Comparison of ENCODE assay signal across 8 cellular contexts in the genomic region with DNA sequence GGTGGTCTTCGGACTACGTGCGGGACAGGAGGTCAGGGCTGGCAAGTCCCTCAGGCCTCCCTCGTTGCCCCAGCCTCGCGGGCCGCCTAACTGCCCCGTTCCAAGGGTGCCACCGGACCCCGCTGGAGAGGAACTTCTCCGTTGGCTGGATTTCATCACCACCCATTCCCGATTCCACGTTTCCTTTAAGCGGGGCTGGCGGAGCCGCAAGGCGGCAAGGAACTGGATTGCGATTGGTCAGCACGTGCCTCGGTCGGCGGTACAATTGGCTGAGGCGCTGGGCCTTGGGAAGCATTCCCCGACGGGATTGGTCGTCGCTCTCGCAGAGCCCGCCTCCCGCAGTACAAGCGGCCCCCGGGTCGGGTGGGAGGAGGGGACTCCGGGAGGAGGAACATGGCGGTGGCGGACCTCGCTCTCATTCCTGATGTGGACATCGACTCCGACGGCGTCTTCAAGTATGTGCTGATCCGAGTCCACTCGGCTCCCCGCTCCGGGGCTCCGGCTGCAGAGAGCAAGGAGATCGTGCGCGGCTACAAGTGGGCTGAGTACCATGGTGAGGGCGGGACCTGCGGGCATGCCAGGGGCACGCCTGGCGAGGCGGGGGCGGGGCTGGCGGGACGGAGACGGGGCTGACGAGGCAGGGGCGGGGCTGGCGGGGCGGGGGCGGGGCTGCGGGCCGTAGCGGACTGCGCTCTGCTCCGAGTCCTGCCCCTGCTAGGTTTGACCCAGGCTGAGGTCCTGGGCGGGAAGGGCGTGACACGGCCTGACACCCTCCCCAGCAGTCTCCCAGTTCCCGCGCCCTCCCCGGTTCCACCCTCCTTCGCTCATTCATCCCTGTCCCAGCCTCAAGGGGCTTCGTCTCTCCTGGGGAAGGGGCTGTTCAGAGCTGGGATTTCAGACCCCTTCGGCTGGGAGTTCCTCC. TPM values are rescaled to one million over a fixed set of nuclear protein-coding genes. Genes with fewer than 3 reads are reported as not detected.
A peak's percentile ranks its signal among the peaks of the same experiment; 100 is the strongest.
DNase-seq lines count a peak whose midpoint lies in the region; ATAC-seq and TF ChIP-seq lines count a peak whose summit lies in the region.

A gene (plus strand): TSS at position 372 of the 922 bp plus-strand sequence. CDS start 22 bp downstream, at position 394.

- no peak for TF ChIP-seq EP300 in ovary (IDR thresholded peaks at IDR 0.05)

- peak within 1 kb of the TSS; percentile 70 for H3K4me3 ChIP-seq in GM12865 (ENCODE audit: low read depth, low read length)
- H3K4me3 ChIP-seq in ovary, result peak within 1 kb of the TSS; percentile 51
- peak within 1 kb of the TSS; percentile 54 to 79 (median 75) for H3K4me3 ChIP-seq in thyroid gland (replicated peaks in 1 of 3)

- H3K27ac ChIP-seq in ovary (peak within 1 kb of the TSS; percentile 33 to 86), thyroid gland (peak within 1 kb of the TSS; percentile 84 to 91 (median 88))

- no peak for TF ChIP-seq CTCF in GM12865 (IDR thresholded peaks at IDR 0.05; ENCODE audit: insufficient read depth, low read depth, low read length, missing control alignments)
- TF ChIP-seq CTCF in ovary (IDR thresholded peaks at IDR 0.05), result no peak
- no peak for TF ChIP-seq CTCF in thyroid gland (IDR thresholded peaks at IDR 0.05)

- peak; percentile 75 for ATAC-seq in HG02763 (IDR thresholded peaks at IDR 0.05; ENCODE audit: unreplicated experiment)
- peak; percentile 83 for ATAC-seq in activated naive CD8-positive, alpha-beta T cell treated with anti-CD3 and anti-CD28 coated beads, Interleukin-2, amount 50 U/mL, for 24 hours
- peak; percentile 87 for ATAC-seq in Right ventricle myocardium inferior

- peak within 1 kb of the TSS; percentile 88 for H3K27ac Mint-ChIP-seq in activated naive CD8-positive, alpha-beta T cell treated with anti-CD3 and anti-CD28 coated beads, Interleukin-2, amount 50 U/mL, for 24 hours

- WGBS in ovary, 3 donors, result 0% methylated on average over 47 to 77 of the region's 77 CpGs
- 0 to 1% methylated on average over 8 to 49 of the region's 77 CpGs for WGBS in thyroid gland, 2 donors

- no peaks in the 10 kb centered on the region for H3K9me3 Mint-ChIP-seq in activated naive CD8-positive, alpha-beta T cell treated with anti-CD3 and anti-CD28 coated beads, Interleukin-2, amount 50 U/mL, for 24 hours

- H3K4me1 Mint-ChIP-seq in activated naive CD8-positive, alpha-beta T cell treated with anti-CD3 and anti-CD28 coated beads, Interleukin-2, amount 50 U/mL, for 24 hours, result peaks cover 17% of the 10 kb centered on the region

- DNase-seq in GM12865 (ENCODE audit: low read depth) (peak; percentile 99), NCI-H1417 treated with DMSO at 0.1 percent for 48 hours (lab: John Stamatoyannopoulos, UW) (peak; percentile 98), SW480 (ENCODE audit: low spot score) (peak; percentile 99), Right ventricle myocardium inferior (ENCODE audit: missing footprints) (peak; percentile 99), ovary (peak; percentile 98 to 99 (median 99)), thyroid gland (peak; percentile 99)
- DNase-seq in activated naive CD8-positive, alpha-beta T cell treated with anti-CD3 and anti-CD28 coated beads, Interleukin-2, amount 50 U/mL, for 24 hours, result peak; percentile 97

- H3K9me3 ChIP-seq in ovary (no peaks in the 10 kb centered on the region), thyroid gland (no peaks in the 10 kb centered on the region)

- intact Hi-C loops in Right ventricle myocardium inferior (cut with DNase I) (loop anchor here (1.0 to 5.0 kb wide), 4 partner anchors 53 to 128 kb away; a partner anchor contains a TSS), ovary (cut with DNase I) (loop anchor here in 1 of 4 donors (5.0 to 10.0 kb wide), 3 partner anchors 54 to 183 kb away; a partner anchor contains a TSS), thyroid gland (cut with DNase I) (loop anchor here (5.0 to 10.0 kb wide), 2 partner anchors 93 to 186 kb away; a partner anchor contains a TSS)

- H3K27me3 Mint-ChIP-seq in activated naive CD8-positive, alpha-beta T cell treated with anti-CD3 and anti-CD28 coated beads, Interleukin-2, amount 50 U/mL, for 24 hours, result peaks cover 14% of the 10 kb centered on the region

- no peaks in the 10 kb centered on the region for H3K36me3 ChIP-seq in ovary
- H3K36me3 ChIP-seq in thyroid gland, result peaks cover 7 to 10% of the 10 kb centered on the region in 2 donors

- peak within 1 kb of the TSS; percentile 87 for H3K4me3 Mint-ChIP-seq in activated naive CD8-positive, alpha-beta T cell treated with anti-CD3 and anti-CD28 coated beads, Interleukin-2, amount 50 U/mL, for 24 hours

- no peaks in the 10 kb centered on the region for H3K36me3 Mint-ChIP-seq in activated naive CD8-positive, alpha-beta T cell treated with anti-CD3 and anti-CD28 coated beads, Interleukin-2, amount 50 U/mL, for 24 hours (ENCODE audit: low read depth)

- H3K4me1 ChIP-seq in ovary (ENCODE audit: insufficient read depth) (peaks cover 13% of the 10 kb centered on the region), thyroid gland (peaks cover 16 to 32% of the 10 kb centered on the region in 2 donors)

- H3K27me3 ChIP-seq in ovary (peaks cover 14% of the 10 kb centered on the region), thyroid gland (no peaks in the 10 kb centered on the region)

- TF ChIP-seq POLR2A in ovary (IDR thresholded peaks at IDR 0.05) (peak; percentile 74), thyroid gland (IDR thresholded peaks at IDR 0.05) (peak; percentile 55 to 80)

RNA-seq across cellular contexts. Expression of the gene that starts here (rescaled TPM):
- 358 TPM for total RNA-seq in Right ventricle myocardium inferior
- total RNA-seq in ovary, result 100 to 1,000 TPM in 2 of 7 donors, 10 to 100 TPM in 5; 39.2 to 132 (median 86.9) TPM
- polyA plus RNA-seq in ovary, result 10 to 100 TPM; 18.1 to 57.6 TPM
- total RNA-seq in thyroid gland, result 100 to 1,000 TPM in 2 of 4 donors, 10 to 100 TPM in 2; 79.4 to 174 (median 115) TPM

Comparison
In these comparisons a context has a peak if more than half of its experiments do, and no peak if none do; other contexts are left out.
1. Peak in every context shown above with its lines: DNase-seq, ATAC-seq, H3K4me3 ChIP-seq and H3K27ac ChIP-seq.